In genomic region chr7:150406311-150406564, GRCh38 we compare ENCODE assay signal across 8 cellular contexts. TPM values are rescaled to one million over a fixed set of nuclear protein-coding genes. Genes with fewer than 3 reads are reported as not detected.
DNase-seq lines count a peak whose midpoint lies in the region; ATAC-seq and TF ChIP-seq lines count a peak whose summit lies in the region.

No MANE protein-coding gene starts in this region.

- H3K9me3 ChIP-seq in SK-N-SH (no peaks in the 10 kb centered on the region), iPS-18a (ENCODE audit: control insufficient read depth, low read depth, low read length) (no peaks in the 10 kb centered on the region), stomach smooth muscle (ENCODE audit: control insufficient read depth in 2 of 2, low read length in 2 of 2) (no peaks in the 10 kb centered on the region)

- H3K4me2 ChIP-seq in SK-N-SH: peak overlapping the region; percentile 98

- no peaks in the 10 kb centered on the region for H3K9me2 ChIP-seq in SK-N-SH

- TF ChIP-seq CTCF in SK-N-SH (IDR thresholded peaks at IDR 0.05): no peak

- peak overlapping the region; percentile 98; the same call in 1 of the 2 replicates for H2AFZ ChIP-seq in SK-N-SH (ENCODE audit: low read depth)

- POLR2A ChIA-PET in SK-N-SH (lab: Yijun Ruan, JAX): interaction anchor here (0.9 to 3.2 kb wide), 3 partner anchors 22 to 40 kb away, joined by 3 to 19 read pairs (median 4); partner anchors contain the start of gene REPIN1

- H3K9me3 Mint-ChIP-seq in activated T-helper 17 cell treated with anti-CD3 and anti-CD28 coated beads, Interleukin-2, amount 50 U/mL, for 72 hours: no peaks in the 10 kb centered on the region

- H3K79me2 ChIP-seq in SK-N-SH (ENCODE audit: insufficient read depth): no peaks in the 10 kb centered on the region

- DNase-seq in SK-N-SH: no peak
- DNase-seq in AML-193 (lab: John Stamatoyannopoulos, UW): no peak
- DNase-seq in SHP77 treated with DMSO at 0.1 percent for 48 hours (lab: John Stamatoyannopoulos, UW): no peak

- H3K27me3 ChIP-seq in SK-N-SH (ENCODE audit: insufficient read depth) (no peaks in the 10 kb centered on the region), iPS-18a (ENCODE audit: control insufficient read depth, insufficient read depth, low read length) (no peaks in the 10 kb centered on the region), stomach smooth muscle (ENCODE audit: control insufficient read depth in 1 of 2, insufficient read depth in 2 of 2, low read length in 2 of 2) (no peaks in the 10 kb centered on the region)

- peaks cover 26% of the 10 kb centered on the region for H3K4me1 Mint-ChIP-seq in activated T-helper 17 cell treated with anti-CD3 and anti-CD28 coated beads, Interleukin-2, amount 50 U/mL, for 72 hours

- H3K27ac ChIP-seq in SK-N-SH (ENCODE audit: low read depth in 2 of 2, low read length in 1 of 2) (no peak overlapping the region), iPS-18a (ENCODE audit: low read length) (no peak overlapping the region), stomach smooth muscle (ENCODE audit: low read length) (peak overlapping the region; percentile 97)

- 75% methylated on average over 1 of the region's 2 CpGs for WGBS in SK-N-SH (ENCODE audit: low lambda C conversion rate)

- H3K27ac Mint-ChIP-seq in activated T-helper 17 cell treated with anti-CD3 and anti-CD28 coated beads, Interleukin-2, amount 50 U/mL, for 72 hours: peak overlapping the region; percentile 80

- H3K4me3 ChIP-seq in SK-N-SH (ENCODE audit: low read depth in 2 of 2, low read length in 1 of 2): peak overlapping the region; percentile 71 to 74
- peak overlapping the region; percentile 73 for H3K4me3 ChIP-seq in iPS-18a (ENCODE audit: low read length)
- peak overlapping the region; percentile 80 to 86 for H3K4me3 ChIP-seq in stomach smooth muscle (ENCODE audit: low read length in 2 of 2)

- TF ChIP-seq RAD21 in SK-N-SH (IDR thresholded peaks at IDR 0.05; ENCODE audit: low read length): no peak

- H3K36me3 ChIP-seq in SK-N-SH (replicated peaks in 1 of 2; ENCODE audit: control insufficient read depth in 1 of 2, insufficient read depth in 2 of 2, low read length in 1 of 2) (peaks cover 0 to 6% of the 10 kb centered on the region in 2 experiments), iPS-18a (ENCODE audit: control insufficient read depth, low read depth, low read length) (peaks cover 12% of the 10 kb centered on the region), stomach smooth muscle (ENCODE audit: control insufficient read depth in 2 of 2, insufficient read depth in 2 of 2, low read length in 2 of 2) (peaks cover 0 to 4% of the 10 kb centered on the region in 2 donors)

- H3K9ac ChIP-seq in SK-N-SH (no peak overlapping the region), iPS-18a (ENCODE audit: low read length) (no peak overlapping the region), stomach smooth muscle (ENCODE audit: low read length in 2 of 2) (peak overlapping the region; percentile 76 to 96)

- H3K36me3 Mint-ChIP-seq in activated T-helper 17 cell treated with anti-CD3 and anti-CD28 coated beads, Interleukin-2, amount 50 U/mL, for 72 hours (ENCODE audit: low read depth): peaks cover 11% of the 10 kb centered on the region

- CTCF ChIA-PET in SK-N-SH (lab: Yijun Ruan, JAX): interaction anchor here (0.8 to 3.4 kb wide), 14 partner anchors 9 to 51 kb away, joined by 3 to 17 read pairs (median 5); partner anchors contain the start of gene REPIN1

- no peak for TF ChIP-seq EP300 in SK-N-SH (IDR thresholded peaks at IDR 0.05; ENCODE audit: borderline replicate concordance in 1 of 2, low read depth in 1 of 2, low read length in 1 of 2)

- no peak for ATAC-seq in SK-N-SH treated with all-trans-retinoic acid at 6 μM for 48 hours
- ATAC-seq in activated T-helper 17 cell treated with anti-CD3 and anti-CD28 coated beads, Interleukin-2, amount 50 U/mL, for 72 hours (replicated peaks): no peak
- no peak for ATAC-seq in GM21723 (IDR thresholded peaks at IDR 0.05; ENCODE audit: unreplicated experiment)

- no peaks in the 10 kb centered on the region for H3K27me3 Mint-ChIP-seq in activated T-helper 17 cell treated with anti-CD3 and anti-CD28 coated beads, Interleukin-2, amount 50 U/mL, for 72 hours

- peak overlapping the region; percentile 97 for H3K4me3 Mint-ChIP-seq in activated T-helper 17 cell treated with anti-CD3 and anti-CD28 coated beads, Interleukin-2, amount 50 U/mL, for 72 hours

- H3K4me1 ChIP-seq in SK-N-SH (ENCODE audit: control insufficient read depth in 1 of 2, insufficient read depth in 2 of 2, low read depth in 1 of 2, low read length in 1 of 2): peaks cover 0 to 25% of the 10 kb centered on the region in 2 experiments; a peak in 2 of 4 replicates
- H3K4me1 ChIP-seq in iPS-18a (ENCODE audit: control insufficient read depth, low read depth, low read length): peaks cover 46% of the 10 kb centered on the region
- H3K4me1 ChIP-seq in stomach smooth muscle (ENCODE audit: control insufficient read depth, insufficient read depth, low read length): peaks cover 29% of the 10 kb centered on the region

- H4K20me1 ChIP-seq in SK-N-SH (ENCODE audit: insufficient read depth): no peaks in the 10 kb centered on the region

- H3F3A ChIP-seq in SK-N-SH (replicated peaks; ENCODE audit: insufficient read depth): no peaks in the 10 kb centered on the region

TF ChIP-seq in SK-N-SH, 30 proteins besides CTCF, POLR2A, EP300 and RAD21 (continues in another document):
- TF ChIP-seq, protein P1, sequence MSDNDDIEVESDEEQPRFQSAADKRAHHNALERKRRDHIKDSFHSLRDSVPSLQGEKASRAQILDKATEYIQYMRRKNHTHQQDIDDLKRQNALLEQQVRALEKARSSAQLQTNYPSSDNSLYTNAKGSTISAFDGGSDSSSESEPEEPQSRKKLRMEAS (IDR thresholded peaks at IDR 0.05; ENCODE audit: low read depth): no peak
- no peak for TF ChIP-seq TCF12 (IDR thresholded peaks at IDR 0.05)
- no peak for TF ChIP-seq POLR2AphosphoS5 (IDR thresholded peaks at IDR 0.05; ENCODE audit: low read depth, low read length)
- no peak for TF ChIP-seq RFX5 (IDR thresholded peaks at IDR 0.05; ENCODE audit: low read length)
- no peak for TF ChIP-seq SIN3A (IDR thresholded peaks at IDR 0.05; ENCODE audit: borderline replicate concordance, low read depth, low read length)
- TF ChIP-seq RCOR1 (IDR thresholded peaks at IDR 0.05; ENCODE audit: low read length): no peak
- TF ChIP-seq, protein P2, sequence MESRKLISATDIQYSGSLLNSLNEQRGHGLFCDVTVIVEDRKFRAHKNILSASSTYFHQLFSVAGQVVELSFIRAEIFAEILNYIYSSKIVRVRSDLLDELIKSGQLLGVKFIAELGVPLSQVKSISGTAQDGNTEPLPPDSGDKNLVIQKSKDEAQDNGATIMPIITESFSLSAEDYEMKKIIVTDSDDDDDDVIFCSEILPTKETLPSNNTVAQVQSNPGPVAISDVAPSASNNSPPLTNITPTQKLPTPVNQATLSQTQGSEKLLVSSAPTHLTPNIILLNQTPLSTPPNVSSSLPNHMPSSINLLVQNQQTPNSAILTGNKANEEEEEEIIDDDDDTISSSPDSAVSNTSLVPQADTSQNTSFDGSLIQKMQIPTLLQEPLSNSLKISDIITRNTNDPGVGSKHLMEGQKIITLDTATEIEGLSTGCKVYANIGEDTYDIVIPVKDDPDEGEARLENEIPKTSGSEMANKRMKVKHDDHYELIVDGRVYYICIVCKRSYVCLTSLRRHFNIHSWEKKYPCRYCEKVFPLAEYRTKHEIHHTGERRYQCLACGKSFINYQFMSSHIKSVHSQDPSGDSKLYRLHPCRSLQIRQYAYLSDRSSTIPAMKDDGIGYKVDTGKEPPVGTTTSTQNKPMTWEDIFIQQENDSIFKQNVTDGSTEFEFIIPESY (IDR thresholded peaks at IDR 0.05; ENCODE audit: borderline replicate concordance, low read depth): no peak

TF ChIP-seq in SK-N-SH treated with all-trans-retinoic acid at 6 μM for 48 hours, 23 proteins besides CTCF, POLR2A, EP300 and RAD21:
- TF ChIP-seq RARB (CRISPR knock-in tag; IDR thresholded peaks at IDR 0.05) (no peak), TCF4 (CRISPR knock-in tag; IDR thresholded peaks at IDR 0.05; ENCODE audit: borderline replicate concordance) (no peak), ZFP30 (CRISPR knock-in tag; IDR thresholded peaks at IDR 0.05) (no peak), PATZ1 (CRISPR knock-in tag; IDR thresholded peaks at IDR 0.05; ENCODE audit: borderline replicate concordance) (no peak), ZFP3 (CRISPR knock-in tag; IDR thresholded peaks at IDR 0.05) (no peak), GLIS3 (CRISPR knock-in tag; IDR thresholded peaks at IDR 0.05) (no peak), ZC3H10 (CRISPR knock-in tag; IDR thresholded peaks at IDR 0.05) (no peak), ZNF8 (CRISPR knock-in tag; IDR thresholded peaks at IDR 0.05) (no peak), ARNTL (CRISPR knock-in tag; IDR thresholded peaks at IDR 0.05; ENCODE audit: borderline replicate concordance, low read depth) (no peak)

RNA-seq across cellular contexts. Expression of gene ZNF775, which starts 27.1 kb away (rescaled TPM):
- 4.6 and 5.0 TPM in 2 replicates for polyA plus RNA-seq in SK-N-SH (2012; rRNA removed)
- polyA plus RNA-seq in SK-N-SH (2012; cell fraction: cytosol; rRNA removed): 2.3 and 3.7 TPM in 2 replicates
- 6.9 and 9.8 TPM in 2 replicates for polyA plus RNA-seq in SK-N-SH (2012; cell fraction: nucleus; rRNA removed)
- 1 to 10 TPM; 2.5 to 3.2 TPM for total RNA-seq in activated T-helper 17 cell treated with anti-CD3 and anti-CD28 coated beads, Interleukin-2, amount 50 U/mL, for 72 hours

RNA-seq across cellular contexts. Expression of gene REPIN1, which starts 37.6 kb away (rescaled TPM):
- 87.5 and 91.6 TPM in 2 replicates for polyA plus RNA-seq in SK-N-SH (2012; rRNA removed)
- 49.6 and 70.3 TPM in 2 replicates for polyA plus RNA-seq in SK-N-SH (2012; cell fraction: cytosol; rRNA removed)
- polyA plus RNA-seq in SK-N-SH (2012; cell fraction: nucleus; rRNA removed): 254 and 314 TPM in 2 replicates
- total RNA-seq in activated T-helper 17 cell treated with anti-CD3 and anti-CD28 coated beads, Interleukin-2, amount 50 U/mL, for 72 hours: 10 to 100 TPM; 68.1 to 79.6 TPM

RNA-seq across cellular contexts. Expression of gene GIMAP8, which starts 44.2 kb away (rescaled TPM):
- not detected in 2 replicates for polyA plus RNA-seq in SK-N-SH (2012; rRNA removed)
- not detected in 2 replicates for polyA plus RNA-seq in SK-N-SH (2012; cell fraction: cytosol; rRNA removed)
- 0.01 TPM in 1 of 2 replicates, not detected in the other for polyA plus RNA-seq in SK-N-SH (2012; cell fraction: nucleus; rRNA removed)
- 10 to 100 TPM; 10.3 to 16.4 TPM for total RNA-seq in activated T-helper 17 cell treated with anti-CD3 and anti-CD28 coated beads, Interleukin-2, amount 50 U/mL, for 72 hours

Comparison
In these comparisons a context has a peak if more than half of its experiments do, and no peak if none do; other contexts are left out.
1. H3K9ac ChIP-seq: peak in stomach smooth muscle (2 of 2); none in SK-N-SH (single experiment) and iPS-18a (single experiment).
2. Peak in every context shown above with its lines, with median percentiles within 50 percentile points of each other: H3K4me3 ChIP-seq.